ENCODE assay signal across 35 cellular contexts in genomic region chr10:128780379-128780778, GRCh38.
"Had no signal": no experiment of that assay in that cellular context is flagged by ENCODE, and none has a peak within 500 bp of the region (broad histone marks: within the 10 kb centered on the region; RNA-seq: fewer than 3 reads in every experiment).

No MANE protein-coding gene starts in this region.

- H3K4me1 Mint-ChIP-seq: activated B cell treated with CpG ODN at 0.5 μM for 24 hours; activated CD4-positive, alpha-beta T cell treated with anti-CD3 and anti-CD28 coated beads, Interleukin-2, amount 10 ng/mL, durations not matched to agents 24 days and 14 days; activated naive CD8-positive, alpha-beta T cell treated with anti-CD3 and anti-CD28 coated beads for 36 hours; activated T-helper 17 cell treated with anti-CD3 and anti-CD28 coated beads, Interleukin-2, amount 50 U/mL, for 72 hours had no signal

- H3K9me3 Mint-ChIP-seq: activated B cell treated with CpG ODN at 0.5 μM for 24 hours; activated CD4-positive, alpha-beta memory T cell treated with anti-CD3 and anti-CD28 coated beads for 36 hours; activated CD4-positive, alpha-beta T cell treated with anti-CD3 and anti-CD28 coated beads, Interleukin-2, amount 10 ng/mL, durations not matched to agents 24 days and 14 days; activated CD8-positive, alpha-beta T cell treated with anti-CD3 and anti-CD28 coated beads for 36 hours; activated naive CD4-positive, alpha-beta T cell treated with anti-CD3 and anti-CD28 coated beads for 36 hours; activated naive CD4-positive, alpha-beta T cell treated with anti-CD3 and anti-CD28 coated beads, Interleukin-2, amount 50 U/mL, for 72 hours; activated naive CD8-positive, alpha-beta T cell treated with anti-CD3 and anti-CD28 coated beads for 36 hours; activated T-cell treated with anti-CD3 and anti-CD28 coated beads, Interleukin-2, amount 50 U/mL, for 4 hours; activated T-cell treated with anti-CD3 and anti-CD28 coated beads, Interleukin-2, amount 50 U/mL, for 72 hours; activated T-helper 1 cell treated with anti-CD3 and anti-CD28 coated beads, Interleukin-12 subunit alpha, Interleukin-12 subunit beta, Interleukin-2, Interleukin-4 antibody, amounts not matched to agents 30 ng/mL and 10 ng/mL and 1 ng/mL, durations not matched to agents 14 hours and 24 hours and 36 hours; T-helper 1 cell treated with Interleukin-12 subunit alpha and Interleukin-12 subunit beta and Interleukin-4 antibody, amounts not matched to agents 30 μg/mL and 1 μg/mL, for 36 hours; T-helper 2 cell treated with Interferon-gamma antibody and Interleukin-4, amounts not matched to agents 5 μg/mL and 100 μg/mL, for 36 hours had no signal

- H3K36me3 ChIP-seq: adrenal gland, brain microvascular endothelial cell, breast epithelium had no signal

- H3K27me3 ChIP-seq: adrenal gland, body of pancreas, brain microvascular endothelial cell, breast epithelium had no signal

- H3K4me3 Mint-ChIP-seq: activated B cell treated with CpG ODN at 0.5 μM for 24 hours; activated CD4-positive, alpha-beta memory T cell treated with anti-CD3 and anti-CD28 coated beads for 36 hours; activated CD4-positive, alpha-beta T cell treated with anti-CD3 and anti-CD28 coated beads, Interleukin-2, amount 10 ng/mL, durations not matched to agents 24 days and 14 days; activated CD8-positive, alpha-beta T cell treated with anti-CD3 and anti-CD28 coated beads for 36 hours; activated naive CD4-positive, alpha-beta T cell treated with anti-CD3 and anti-CD28 coated beads for 36 hours; activated naive CD8-positive, alpha-beta T cell treated with anti-CD3 and anti-CD28 coated beads for 36 hours; activated T-cell treated with anti-CD3 and anti-CD28 coated beads, Interleukin-2, amount 50 U/mL, for 4 hours; activated T-cell treated with anti-CD3 and anti-CD28 coated beads, Interleukin-2, amount 50 U/mL, for 72 hours; activated T-helper 1 cell treated with anti-CD3 and anti-CD28 coated beads, Interleukin-12 subunit alpha, Interleukin-12 subunit beta, Interleukin-2, Interleukin-4 antibody, amounts not matched to agents 30 ng/mL and 10 ng/mL and 1 ng/mL, durations not matched to agents 14 hours and 24 hours and 36 hours; activated T-helper 17 cell treated with anti-CD3 and anti-CD28 coated beads, Interleukin-2, amount 50 U/mL, for 72 hours; T-helper 1 cell treated with Interleukin-12 subunit alpha and Interleukin-12 subunit beta and Interleukin-4 antibody, amounts not matched to agents 30 μg/mL and 1 μg/mL, for 36 hours; T-helper 2 cell treated with Interferon-gamma antibody and Interleukin-4, amounts not matched to agents 5 μg/mL and 100 μg/mL, for 36 hours had no signal

- H3K9me3 ChIP-seq: adrenal gland, body of pancreas, breast epithelium had no signal

- DNase-seq: activated B cell treated with CpG ODN at 0.5 μM for 24 hours; activated CD4-positive, alpha-beta memory T cell treated with anti-CD3 and anti-CD28 coated beads for 36 hours; activated CD4-positive, alpha-beta T cell treated with anti-CD3 and anti-CD28 coated beads for 4 hours; activated CD4-positive, alpha-beta T cell treated with anti-CD3 and anti-CD28 coated beads, Interleukin-2, amount 10 ng/mL, durations not matched to agents 24 days and 14 days; activated CD4-positive, alpha-beta T cell treated with anti-CD3 and anti-CD28 coated beads, Interleukin-2, amount 50 U/mL, for 1 hour; activated CD4-positive, alpha-beta T cell treated with anti-CD3 and anti-CD28 coated beads, Interleukin-2, amount 50 U/mL, for 4 hours; activated CD4-positive, CD25-positive, alpha-beta regulatory T cell treated with anti-CD3 and anti-CD28 coated beads, Interleukin-2, amount 50 U/mL, for 72 hours; activated CD8-positive, alpha-beta memory T cell treated with anti-CD3 and anti-CD28 coated beads, Interleukin-2, amount 50 U/mL, for 4 hours; activated CD8-positive, alpha-beta T cell treated with anti-CD3 and anti-CD28 coated beads for 36 hours; activated effector memory CD4-positive, alpha-beta T cell treated with anti-CD3 and anti-CD28 coated beads, Interleukin-2, amount 50 U/mL, for 16 hours; activated gamma-delta T cell treated with Interleukin-2 at 50 U/mL for 16 hours; activated naive CD4-positive, alpha-beta T cell; activated naive CD4-positive, alpha-beta T cell treated with anti-CD3 and anti-CD28 coated beads for 36 hours; activated naive CD4-positive, alpha-beta T cell treated with anti-CD3 and anti-CD28 coated beads, Interleukin-2, amount 50 U/mL, for 16 hours; activated naive CD8-positive, alpha-beta T cell treated with anti-CD3 and anti-CD28 coated beads for 36 hours; activated T-cell treated with anti-CD3 and anti-CD28 coated beads for 4 hours; activated T-cell treated with anti-CD3 and anti-CD28 coated beads, Interleukin-2, amount 50 U/mL, for 1 hour; activated T-cell treated with anti-CD3 and anti-CD28 coated beads, Interleukin-2, amount 50 U/mL, for 4 hours; activated T-cell treated with anti-CD3 and anti-CD28 coated beads, Interleukin-2, amount 50 U/mL, for 72 hours; adrenal gland; amniotic stem cell; aorta; body of pancreas; brain microvascular endothelial cell; central memory CD4-positive, alpha-beta T cell; T-helper 1 cell; T-helper 2 cell; T-helper 9 cell had no signal

- H3K36me3 Mint-ChIP-seq: activated CD4-positive, alpha-beta memory T cell treated with anti-CD3 and anti-CD28 coated beads for 36 hours; activated naive CD4-positive, alpha-beta T cell treated with anti-CD3 and anti-CD28 coated beads, Interleukin-2, amount 50 U/mL, for 72 hours; activated naive CD8-positive, alpha-beta T cell treated with anti-CD3 and anti-CD28 coated beads for 36 hours had no signal

- ATAC-seq: activated CD8-positive, alpha-beta T cell treated with anti-CD3 and anti-CD28 coated beads for 36 hours; activated naive CD4-positive, alpha-beta T cell treated with anti-CD3 and anti-CD28 coated beads, Interleukin-2, amount 50 U/mL, for 72 hours; activated T-cell treated with anti-CD3 and anti-CD28 coated beads, Interleukin-2, amount 50 U/mL, for 4 hours; activated T-cell treated with anti-CD3 and anti-CD28 coated beads, Interleukin-2, amount 50 U/mL, for 72 hours; activated T-helper 17 cell treated with anti-CD3 and anti-CD28 coated beads, Interleukin-2, amount 50 U/mL, for 72 hours; body of pancreas had no signal

- H3K27ac ChIP-seq: adrenal gland, body of pancreas, brain microvascular endothelial cell, breast epithelium, VCaP had no signal

- H3K4me3 ChIP-seq: adrenal gland, body of pancreas, breast epithelium had no signal

- H3K27ac Mint-ChIP-seq: activated B cell treated with CpG ODN at 0.5 μM for 24 hours; activated CD4-positive, alpha-beta memory T cell treated with anti-CD3 and anti-CD28 coated beads for 36 hours; activated CD4-positive, alpha-beta T cell treated with anti-CD3 and anti-CD28 coated beads, Interleukin-2, amount 10 ng/mL, durations not matched to agents 24 days and 14 days; activated CD8-positive, alpha-beta T cell treated with anti-CD3 and anti-CD28 coated beads for 36 hours; activated naive CD4-positive, alpha-beta T cell treated with anti-CD3 and anti-CD28 coated beads for 36 hours; activated naive CD4-positive, alpha-beta T cell treated with anti-CD3 and anti-CD28 coated beads, Interleukin-2, amount 50 U/mL, for 72 hours; activated naive CD8-positive, alpha-beta T cell treated with anti-CD3 and anti-CD28 coated beads for 36 hours; activated T-cell treated with anti-CD3 and anti-CD28 coated beads, Interleukin-2, amount 50 U/mL, for 72 hours; activated T-helper 1 cell treated with anti-CD3 and anti-CD28 coated beads, Interleukin-12 subunit alpha, Interleukin-12 subunit beta, Interleukin-2, Interleukin-4 antibody, amounts not matched to agents 30 ng/mL and 10 ng/mL and 1 ng/mL, durations not matched to agents 14 hours and 24 hours and 36 hours; activated T-helper 17 cell treated with anti-CD3 and anti-CD28 coated beads, Interleukin-2, amount 50 U/mL, for 72 hours; T-helper 1 cell treated with Interleukin-12 subunit alpha and Interleukin-12 subunit beta and Interleukin-4 antibody, amounts not matched to agents 30 μg/mL and 1 μg/mL, for 36 hours; T-helper 2 cell treated with Interferon-gamma antibody and Interleukin-4, amounts not matched to agents 5 μg/mL and 100 μg/mL, for 36 hours had no signal

- H3K27me3 Mint-ChIP-seq: activated B cell treated with CpG ODN at 0.5 μM for 24 hours had no signal

- H3K4me1 ChIP-seq: adrenal gland, body of pancreas, breast epithelium had no signal
